In genomic region chr14:100438678-100439592, GRCh38 we compare ENCODE assay signal across 8 cellular contexts.
DNase-seq lines count a peak whose midpoint lies in the region; ATAC-seq and TF ChIP-seq lines count a peak whose summit lies in the region.

No MANE protein-coding gene starts in this region.

- CTCF ChIA-PET in naive thymus-derived CD4-positive, alpha-beta T cell (lab: Charles Lee) = interaction anchor here (1.0 to 4.9 kb wide), 4 partner anchors 56 to 214 kb away, joined by 3 to 30 read pairs (median 4); no protein-coding TSS in a partner anchor

- intact Hi-C loops in naive thymus-derived CD4-positive, alpha-beta T cell (cut with micrococcal nuclease) = no loop called here
- intact Hi-C loops in activated T-helper 1 cell treated with anti-CD3 and anti-CD28 coated beads, Interleukin-12 subunit alpha, Interleukin-12 subunit beta, Interleukin-2, Interleukin-4 antibody, amounts not matched to agents 30 ng/mL and 10 ng/mL and 1 ng/mL, durations not matched to agents 14 hours and 24 hours and 36 hours (cut with micrococcal nuclease) = no loop called here

- H3K4me1 Mint-ChIP-seq in CD4-positive, CD25-positive, alpha-beta regulatory T cell = peaks cover 0 to 49% (median 24%) of the 10 kb centered on the region in 4 donors
- H3K4me1 Mint-ChIP-seq in brain = peaks cover 99% of the 10 kb centered on the region
- peaks cover 3 to 46% (median 18%) of the 10 kb centered on the region in 7 donors for H3K4me1 Mint-ChIP-seq in naive thymus-derived CD4-positive, alpha-beta T cell
- peaks cover 35% of the 10 kb centered on the region for H3K4me1 Mint-ChIP-seq in activated T-helper 1 cell treated with anti-CD3 and anti-CD28 coated beads, Interleukin-12 subunit alpha, Interleukin-12 subunit beta, Interleukin-2, Interleukin-4 antibody, amounts not matched to agents 30 ng/mL and 10 ng/mL and 1 ng/mL, durations not matched to agents 14 hours and 24 hours and 36 hours (ENCODE audit: low read depth)

- DNase-seq in CD4-positive, CD25-positive, alpha-beta regulatory T cell = peak in 1 of 3 donors; percentile 52
- DNase-seq in MG63 (peak; percentile 63), NOMO-1 treated with DMSO at 0.1 percent for 48 hours (lab: John Stamatoyannopoulos, UW; ENCODE audit: unreplicated experiment) (no peak)
- DNase-seq in naive thymus-derived CD4-positive, alpha-beta T cell = no peak
- DNase-seq in activated T-helper 1 cell treated with anti-CD3 and anti-CD28 coated beads, Interleukin-12 subunit alpha, Interleukin-12 subunit beta, Interleukin-2, Interleukin-4 antibody, amounts not matched to agents 30 ng/mL and 10 ng/mL and 1 ng/mL, durations not matched to agents 14 hours and 24 hours and 36 hours (ENCODE audit: low spot score) = no peak

- H3K4me3 Mint-ChIP-seq in CD4-positive, CD25-positive, alpha-beta regulatory T cell = peak overlapping the region in 1 of 4 donors; percentile 13
- peak overlapping the region in 3 of 5 experiments; percentile 42 to 70 (median 47) for H3K4me3 Mint-ChIP-seq in brain
- no peak overlapping the region for H3K4me3 Mint-ChIP-seq in naive thymus-derived CD4-positive, alpha-beta T cell
- no peak overlapping the region for H3K4me3 Mint-ChIP-seq in activated T-helper 1 cell treated with anti-CD3 and anti-CD28 coated beads, Interleukin-12 subunit alpha, Interleukin-12 subunit beta, Interleukin-2, Interleukin-4 antibody, amounts not matched to agents 30 ng/mL and 10 ng/mL and 1 ng/mL, durations not matched to agents 14 hours and 24 hours and 36 hours

- H3K27ac ChIP-seq in CD4-positive, CD25-positive, alpha-beta regulatory T cell (ENCODE audit: insufficient read depth, low read length, poor library complexity, severe bottlenecking) = no peak overlapping the region
- no peak overlapping the region for H3K27ac ChIP-seq in naive thymus-derived CD4-positive, alpha-beta T cell (ENCODE audit: low read depth, low read length)

- no peaks in the 10 kb centered on the region for H3K9me3 Mint-ChIP-seq in CD4-positive, CD25-positive, alpha-beta regulatory T cell
- H3K9me3 Mint-ChIP-seq in brain = no peaks in the 10 kb centered on the region
- no peaks in the 10 kb centered on the region for H3K9me3 Mint-ChIP-seq in naive thymus-derived CD4-positive, alpha-beta T cell
- H3K9me3 Mint-ChIP-seq in activated T-helper 1 cell treated with anti-CD3 and anti-CD28 coated beads, Interleukin-12 subunit alpha, Interleukin-12 subunit beta, Interleukin-2, Interleukin-4 antibody, amounts not matched to agents 30 ng/mL and 10 ng/mL and 1 ng/mL, durations not matched to agents 14 hours and 24 hours and 36 hours = no peaks in the 10 kb centered on the region

- no peak overlapping the region for H3K4me3 ChIP-seq in CD4-positive, CD25-positive, alpha-beta regulatory T cell (ENCODE audit: low read depth, low read length)
- H3K4me3 ChIP-seq in MG63 = no peak overlapping the region
- no peak overlapping the region for H3K4me3 ChIP-seq in naive thymus-derived CD4-positive, alpha-beta T cell (ENCODE audit: low read length)

- ATAC-seq in CD4-positive, CD25-positive, alpha-beta regulatory T cell (ENCODE audit: low read depth in 2 of 2) = peak; percentile 71 to 72
- ATAC-seq in naive thymus-derived CD4-positive, alpha-beta T cell = peak; percentile 26
- ATAC-seq in HG03025 (IDR thresholded peaks at IDR 0.05; ENCODE audit: low FRiP score, unreplicated experiment) (no peak), HG03175 (IDR thresholded peaks at IDR 0.05; ENCODE audit: unreplicated experiment) (no peak)

- no peaks in the 10 kb centered on the region for H3K27me3 Mint-ChIP-seq in CD4-positive, CD25-positive, alpha-beta regulatory T cell
- peaks cover 4% of the 10 kb centered on the region for H3K27me3 Mint-ChIP-seq in brain
- H3K27me3 Mint-ChIP-seq in naive thymus-derived CD4-positive, alpha-beta T cell = peaks cover 0 to 2% (median 0%) of the 10 kb centered on the region in 5 donors
- H3K27me3 Mint-ChIP-seq in activated T-helper 1 cell treated with anti-CD3 and anti-CD28 coated beads, Interleukin-12 subunit alpha, Interleukin-12 subunit beta, Interleukin-2, Interleukin-4 antibody, amounts not matched to agents 30 ng/mL and 10 ng/mL and 1 ng/mL, durations not matched to agents 14 hours and 24 hours and 36 hours (ENCODE audit: insufficient read depth) = no peaks in the 10 kb centered on the region

- peaks cover 3% of the 10 kb centered on the region for H3K4me1 ChIP-seq in CD4-positive, CD25-positive, alpha-beta regulatory T cell (ENCODE audit: control insufficient read depth, insufficient read depth, low read length, poor library complexity, severe bottlenecking)
- H3K4me1 ChIP-seq in naive thymus-derived CD4-positive, alpha-beta T cell (ENCODE audit: control insufficient read depth in 2 of 2, insufficient read depth in 2 of 2, low read length in 2 of 2) = no peaks in the 10 kb centered on the region

- H3K36me3 Mint-ChIP-seq in CD4-positive, CD25-positive, alpha-beta regulatory T cell = no peaks in the 10 kb centered on the region
- no peaks in the 10 kb centered on the region for H3K36me3 Mint-ChIP-seq in brain
- H3K36me3 Mint-ChIP-seq in naive thymus-derived CD4-positive, alpha-beta T cell = no peaks in the 10 kb centered on the region
- H3K36me3 Mint-ChIP-seq in activated T-helper 1 cell treated with anti-CD3 and anti-CD28 coated beads, Interleukin-12 subunit alpha, Interleukin-12 subunit beta, Interleukin-2, Interleukin-4 antibody, amounts not matched to agents 30 ng/mL and 10 ng/mL and 1 ng/mL, durations not matched to agents 14 hours and 24 hours and 36 hours (ENCODE audit: low read depth) = no peaks in the 10 kb centered on the region

- TF ChIP-seq CTCF in brain (conservative IDR thresholded peaks at IDR 0.05) = no peak

- no peaks in the 10 kb centered on the region for H3K27me3 ChIP-seq in CD4-positive, CD25-positive, alpha-beta regulatory T cell (ENCODE audit: control insufficient read depth, insufficient read depth, low read length)
- H3K27me3 ChIP-seq in MG63 = no peaks in the 10 kb centered on the region
- no peaks in the 10 kb centered on the region for H3K27me3 ChIP-seq in naive thymus-derived CD4-positive, alpha-beta T cell (ENCODE audit: control insufficient read depth in 2 of 2, insufficient read depth in 2 of 2, low read length in 2 of 2)

- POLR2A ChIA-PET in naive thymus-derived CD4-positive, alpha-beta T cell (lab: Charles Lee) = interaction anchor here (1.6 kb wide), 1 partner anchor 207 kb away, joined by 3 read pairs; no protein-coding TSS in a partner anchor

- no peaks in the 10 kb centered on the region for H3K9me3 ChIP-seq in CD4-positive, CD25-positive, alpha-beta regulatory T cell (ENCODE audit: control insufficient read depth in 2 of 2, low read length in 2 of 2)
- H3K9me3 ChIP-seq in MG63 = no peaks in the 10 kb centered on the region
- H3K9me3 ChIP-seq in naive thymus-derived CD4-positive, alpha-beta T cell (ENCODE audit: control insufficient read depth in 2 of 3, low read length in 3 of 3) = no peaks in the 10 kb centered on the region

- H3K36me3 ChIP-seq in CD4-positive, CD25-positive, alpha-beta regulatory T cell (ENCODE audit: control insufficient read depth, insufficient read depth, low read length) = no peaks in the 10 kb centered on the region
- H3K36me3 ChIP-seq in MG63 = no peaks in the 10 kb centered on the region
- H3K36me3 ChIP-seq in naive thymus-derived CD4-positive, alpha-beta T cell (ENCODE audit: control insufficient read depth in 2 of 3, insufficient read depth in 3 of 3, low read length in 3 of 3) = no peaks in the 10 kb centered on the region

- peak overlapping the region in 1 of 3 donors; percentile 75 for H3K27ac Mint-ChIP-seq in CD4-positive, CD25-positive, alpha-beta regulatory T cell
- peak overlapping the region; percentile 65 to 95 (median 94) for H3K27ac Mint-ChIP-seq in brain
- H3K27ac Mint-ChIP-seq in naive thymus-derived CD4-positive, alpha-beta T cell = no peak overlapping the region
- H3K27ac Mint-ChIP-seq in activated T-helper 1 cell treated with anti-CD3 and anti-CD28 coated beads, Interleukin-12 subunit alpha, Interleukin-12 subunit beta, Interleukin-2, Interleukin-4 antibody, amounts not matched to agents 30 ng/mL and 10 ng/mL and 1 ng/mL, durations not matched to agents 14 hours and 24 hours and 36 hours = no peak overlapping the region

Comparison
In these comparisons a context has a peak if more than half of its experiments do, and no peak if none do; other contexts are left out.
1. ATAC-seq: peak in CD4-positive, CD25-positive, alpha-beta regulatory T cell (2 of 2) and naive thymus-derived CD4-positive, alpha-beta T cell (single experiment); none in HG03025 (single experiment) and HG03175 (single experiment).
2. H3K27ac Mint-ChIP-seq: peak in brain (5 of 5); none in naive thymus-derived CD4-positive, alpha-beta T cell (0 of 9) and activated T-helper 1 cell treated with anti-CD3 and anti-CD28 coated beads, Interleukin-12 subunit alpha, Interleukin-12 subunit beta, Interleukin-2, Interleukin-4 antibody, amounts not matched to agents 30 ng/mL and 10 ng/mL and 1 ng/mL, durations not matched to agents 14 hours and 24 hours and 36 hours (single experiment).
3. H3K4me3 Mint-ChIP-seq: peak in brain (3 of 5); none in naive thymus-derived CD4-positive, alpha-beta T cell (0 of 10) and activated T-helper 1 cell treated with anti-CD3 and anti-CD28 coated beads, Interleukin-12 subunit alpha, Interleukin-12 subunit beta, Interleukin-2, Interleukin-4 antibody, amounts not matched to agents 30 ng/mL and 10 ng/mL and 1 ng/mL, durations not matched to agents 14 hours and 24 hours and 36 hours (single experiment).